ENCODE assay signal across 23 cellular contexts in genomic region chr22:19800306-19800705, GRCh38. TPM values are rescaled to one million over a fixed set of nuclear protein-coding genes. Genes with fewer than 3 reads are reported as not detected.
DNase-seq lines count a peak whose midpoint lies in the region; ATAC-seq, FAIRE-seq and TF ChIP-seq lines count a peak whose summit lies in the region.
"Had no signal": no experiment of that assay in that cellular context is flagged by ENCODE, and none has a peak within 500 bp of the region (broad histone marks: within the 10 kb centered on the region; RNA-seq: fewer than 3 reads in every experiment).

No MANE protein-coding gene starts in this region.

- no peak overlapping the region for H4K91ac ChIP-seq in neuronal stem cell (ENCODE audit: low read depth, low read length, poor library complexity)

- POLR2A ChIA-PET in HEK293 (lab: Yijun Ruan, JAX): interaction anchor here (1.4 kb wide), 1 partner anchor 54 kb away, joined by 5 read pairs; the partner anchor contains the start of genes GNB1L and RTL10

- no peak overlapping the region for H2BK12ac ChIP-seq in neuronal stem cell (ENCODE audit: low read length)

- H3K27ac ChIP-seq in CD4-positive, CD25-positive, alpha-beta regulatory T cell (ENCODE audit: insufficient read depth, low read length, poor library complexity, severe bottlenecking): no peak overlapping the region
- H3K27ac ChIP-seq in HEK293 (ENCODE audit: extremely low read depth, low read depth, low read length) (no peak overlapping the region), neuronal stem cell (replicated peaks; ENCODE audit: low read length) (no peak overlapping the region)
- H3K27ac ChIP-seq: BLaER1, SJSA1 had no signal

- no peak overlapping the region for H2BK15ac ChIP-seq in neuronal stem cell (ENCODE audit: low read length)

- WGBS in neuronal stem cell (ENCODE audit: extremely low coverage in 2 of 2, insufficient read length in 2 of 2, insufficient replicate concordance in 1 of 2), 2 donors: no CpG with 5 or more reads among the region's 8 CpGs

- no peak for DNase-seq in CD4-positive, CD25-positive, alpha-beta regulatory T cell
- DNase-seq in bronchial epithelial cell (ENCODE audit: low read depth): no peak
- no peak for DNase-seq in neuronal stem cell (ENCODE audit: low spot score)
- no peak for DNase-seq in AML-193 (lab: John Stamatoyannopoulos, UW)
- DNase-seq in T-helper 1 cell: no peak
- no peak for DNase-seq in activated naive CD8-positive, alpha-beta T cell treated with anti-CD3 and anti-CD28 coated beads for 36 hours
- DNase-seq: CD4-positive, alpha-beta memory T cell; DMS 273 treated with DMSO at 0.1 percent for 48 hours; DMS79 treated with DMSO at 0.1 percent for 48 hours; NCI-H1105 treated with DMSO at 0.1 percent for 48 hours; NCI-H1694; NCI-H2081; NCI-H2171; NCI-H345; NCI-H524; NCI-H774; NK-92 treated with Interleukin-12 subunit alpha and Interleukin-12 subunit beta, amount 100 ng/mL, for 24 hours had no signal

- peak overlapping the region; percentile 56 for H3K23ac ChIP-seq in neuronal stem cell (ENCODE audit: low read depth, low read length, poor library complexity)

- H3K4me3 ChIP-seq in CD4-positive, CD25-positive, alpha-beta regulatory T cell (ENCODE audit: low read depth, low read length): no peak overlapping the region
- no peak overlapping the region for H3K4me3 ChIP-seq in HEK293 (ENCODE audit: low read depth, low read length)
- H3K4me3 ChIP-seq in bronchial epithelial cell (ENCODE audit: low read depth, low read length): no peak overlapping the region
- H3K4me3 ChIP-seq in neuronal stem cell (ENCODE audit: low read length in 2 of 2): no peak overlapping the region
- H3K4me3 ChIP-seq: BLaER1, GM12878, SJSA1 had no signal

- no peak overlapping the region for H3K4ac ChIP-seq in neuronal stem cell (ENCODE audit: low read length)

- H3K4me2 ChIP-seq in neuronal stem cell (ENCODE audit: insufficient read depth, low read length, poor library complexity, severe bottlenecking): no peak overlapping the region
- H3K4me2 ChIP-seq: BLaER1 had no signal

- H3K4me3 Mint-ChIP-seq in CD4-positive, CD25-positive, alpha-beta regulatory T cell: no peak overlapping the region
- no peak overlapping the region for H3K4me3 Mint-ChIP-seq in activated naive CD8-positive, alpha-beta T cell treated with anti-CD3 and anti-CD28 coated beads for 36 hours
- H3K4me3 Mint-ChIP-seq: CD4-positive, alpha-beta memory T cell had no signal

- no peak overlapping the region for H4K8ac ChIP-seq in neuronal stem cell (ENCODE audit: low read depth, low read length)

- H3K4me1 ChIP-seq in CD4-positive, CD25-positive, alpha-beta regulatory T cell (ENCODE audit: control insufficient read depth, insufficient read depth, low read length, poor library complexity, severe bottlenecking): no peaks in the 10 kb centered on the region
- no peaks in the 10 kb centered on the region for H3K4me1 ChIP-seq in HEK293 (ENCODE audit: control insufficient read depth, insufficient read depth, low read length)
- H3K4me1 ChIP-seq in neuronal stem cell (ENCODE audit: control insufficient read depth in 2 of 2, insufficient read depth in 1 of 2, low read depth in 1 of 2, low read length in 2 of 2): peaks cover 0 to 4% of the 10 kb centered on the region in 2 donors
- H3K4me1 ChIP-seq: Caco-2 had no signal

- H3K27ac Mint-ChIP-seq in CD4-positive, CD25-positive, alpha-beta regulatory T cell: peak overlapping the region in 2 of 3 donors; percentile 39 to 63
- no peak overlapping the region for H3K27ac Mint-ChIP-seq in activated naive CD8-positive, alpha-beta T cell treated with anti-CD3 and anti-CD28 coated beads for 36 hours
- H3K27ac Mint-ChIP-seq: CD4-positive, alpha-beta memory T cell had no signal

- no peak overlapping the region for H2BK5ac ChIP-seq in neuronal stem cell (ENCODE audit: low read length)

- no peaks in the 10 kb centered on the region for H3K27me3 Mint-ChIP-seq in CD4-positive, CD25-positive, alpha-beta regulatory T cell
- H3K27me3 Mint-ChIP-seq in activated naive CD8-positive, alpha-beta T cell treated with anti-CD3 and anti-CD28 coated beads for 36 hours: no peaks in the 10 kb centered on the region
- H3K27me3 Mint-ChIP-seq: CD4-positive, alpha-beta memory T cell had no signal

- no peaks in the 10 kb centered on the region for H3K79me1 ChIP-seq in neuronal stem cell (ENCODE audit: low read depth, low read length)

- H3K36me3 ChIP-seq in CD4-positive, CD25-positive, alpha-beta regulatory T cell (ENCODE audit: control insufficient read depth, insufficient read depth, low read length): no peaks in the 10 kb centered on the region
- peaks cover 0 to 32% of the 10 kb centered on the region in 2 experiments; a peak in 1 of 3 replicates for H3K36me3 ChIP-seq in HEK293 (ENCODE audit: control insufficient read depth in 2 of 2, insufficient read depth in 1 of 2, low read length in 2 of 2)
- no peaks in the 10 kb centered on the region for H3K36me3 ChIP-seq in bronchial epithelial cell (ENCODE audit: control insufficient read depth, insufficient read depth, low read length)
- H3K36me3 ChIP-seq in neuronal stem cell (replicated peaks in 1 of 2; ENCODE audit: control insufficient read depth in 2 of 2, insufficient read depth in 2 of 2, low read length in 2 of 2): no peaks in the 10 kb centered on the region

- no peak for ATAC-seq in CD4-positive, CD25-positive, alpha-beta regulatory T cell (ENCODE audit: low read depth in 2 of 2)
- ATAC-seq: GM12878 had no signal

- no peaks in the 10 kb centered on the region for H3K9me3 ChIP-seq in CD4-positive, CD25-positive, alpha-beta regulatory T cell (ENCODE audit: control insufficient read depth in 2 of 2, low read length in 2 of 2)
- H3K9me3 ChIP-seq in HEK293 (ENCODE audit: control insufficient read depth, insufficient read depth, low read depth, low read length): no peaks in the 10 kb centered on the region
- H3K9me3 ChIP-seq in neuronal stem cell (replicated peaks in 1 of 2; ENCODE audit: control insufficient read depth in 2 of 2, insufficient read depth in 1 of 2, low read depth in 1 of 2, low read length in 2 of 2): no peaks in the 10 kb centered on the region
- H3K9me3 ChIP-seq: BLaER1, Caco-2, SJSA1 had no signal

- H3K9ac ChIP-seq in neuronal stem cell (ENCODE audit: low read depth, low read length, poor library complexity): no peak overlapping the region
- H3K9ac ChIP-seq: BLaER1 had no signal

- H3K14ac ChIP-seq in neuronal stem cell (ENCODE audit: low read length): no peak overlapping the region

- H2AK5ac ChIP-seq in neuronal stem cell (ENCODE audit: low read depth, low read length): no peak overlapping the region

- CTCF ChIA-PET in HEK293 (lab: Yijun Ruan, JAX): interaction anchor here (0.6 to 1.8 kb wide), 5 partner anchors 13 to 70 kb away, joined by 3 to 8 read pairs (median 3); no protein-coding TSS in a partner anchor

- no peak overlapping the region for H2AFZ ChIP-seq in neuronal stem cell (ENCODE audit: low read length)

- peaks cover 0 to 7% (median under 1%) of the 10 kb centered on the region in 4 donors for H3K4me1 Mint-ChIP-seq in CD4-positive, CD25-positive, alpha-beta regulatory T cell
- H3K4me1 Mint-ChIP-seq in activated naive CD8-positive, alpha-beta T cell treated with anti-CD3 and anti-CD28 coated beads for 36 hours: no peaks in the 10 kb centered on the region

- H3K36me3 Mint-ChIP-seq in CD4-positive, CD25-positive, alpha-beta regulatory T cell: peaks cover 29% of the 10 kb centered on the region
- peaks cover 8% of the 10 kb centered on the region for H3K36me3 Mint-ChIP-seq in activated naive CD8-positive, alpha-beta T cell treated with anti-CD3 and anti-CD28 coated beads for 36 hours

- H3K27me3 ChIP-seq in CD4-positive, CD25-positive, alpha-beta regulatory T cell (ENCODE audit: control insufficient read depth, insufficient read depth, low read length): no peaks in the 10 kb centered on the region
- H3K27me3 ChIP-seq in bronchial epithelial cell (ENCODE audit: control insufficient read depth, insufficient read depth, low read length) (no peaks in the 10 kb centered on the region), neuronal stem cell (ENCODE audit: control insufficient read depth in 3 of 3, insufficient read depth in 3 of 3, low read depth in 1 of 3, low read length in 3 of 3) (no peaks in the 10 kb centered on the region)
- H3K27me3 ChIP-seq: BLaER1, SJSA1 had no signal

- no peaks in the 10 kb centered on the region for H3K9me3 Mint-ChIP-seq in CD4-positive, CD25-positive, alpha-beta regulatory T cell
- H3K9me3 Mint-ChIP-seq in activated naive CD8-positive, alpha-beta T cell treated with anti-CD3 and anti-CD28 coated beads for 36 hours: no peaks in the 10 kb centered on the region

- FAIRE-seq in bronchial epithelial cell (lab: Jason Lieb, UNC): peak; percentile 60
- FAIRE-seq: GM12878, H54 had no signal

- TF ChIP-seq CTCF in HEK293 (tag by site-specific recombination; IDR thresholded peaks at IDR 0.05) (no peak), bronchial epithelial cell (IDR thresholded peaks at IDR 0.05; ENCODE audit: insufficient read depth, low read length, severe bottlenecking) (no peak)

- peak overlapping the region; percentile 2 for H2BK120ac ChIP-seq in neuronal stem cell (ENCODE audit: low read depth, low read length)

- H3K18ac ChIP-seq in neuronal stem cell (ENCODE audit: low read length): no peak overlapping the region

TF ChIP-seq in HEK293, 187 proteins besides CTCF, POLR2A, EP300 and RAD21:
- TF ChIP-seq YY1 (tag by site-specific recombination; IDR thresholded peaks at IDR 0.05) (no peak), ZIC2 (tag by site-specific recombination; IDR thresholded peaks at IDR 0.05) (peak; percentile 49; the same call in 1 of the 2 replicates), GLI4 (tag by site-specific recombination; IDR thresholded peaks at IDR 0.05) (no peak)

RNA-seq across cellular contexts. Expression of gene TBX1, which starts 39.7 kb away (rescaled TPM):
- not detected for total RNA-seq in CD4-positive, CD25-positive, alpha-beta regulatory T cell
- polyA plus RNA-seq in CD4-positive, CD25-positive, alpha-beta regulatory T cell: not detected
- total RNA-seq in bronchial epithelial cell: 5.4 and 12.9 TPM in 2 replicates
- polyA plus RNA-seq in neuronal stem cell (2013, experiment 1 of 2): 0.31 TPM
- 0.26 TPM for polyA plus RNA-seq in neuronal stem cell (2013, experiment 2 of 2)
- not detected for total RNA-seq in activated naive CD8-positive, alpha-beta T cell treated with anti-CD3 and anti-CD28 coated beads for 36 hours
- total RNA-seq: CD4-positive, alpha-beta memory T cell; GM12878 had no signal
- polyA plus RNA-seq: CD4-positive, alpha-beta memory T cell; GM12878 had no signal

RNA-seq across cellular contexts. Expression of gene GNB1L, which starts 54.4 kb away (rescaled TPM):
- total RNA-seq in CD4-positive, CD25-positive, alpha-beta regulatory T cell: 8.2 TPM
- polyA plus RNA-seq in CD4-positive, CD25-positive, alpha-beta regulatory T cell: 10 to 100 TPM; 13.3 to 29.8 (median 19.7) TPM
- total RNA-seq in bronchial epithelial cell: 2.8 and 7.6 TPM in 2 replicates
- 7.9 TPM for polyA plus RNA-seq in neuronal stem cell (2013, experiment 1 of 2)
- polyA plus RNA-seq in neuronal stem cell (2013, experiment 2 of 2): 8.3 TPM
- 10 to 100 TPM; 14.5 TPM for total RNA-seq in activated naive CD8-positive, alpha-beta T cell treated with anti-CD3 and anti-CD28 coated beads for 36 hours

RNA-seq across cellular contexts. Expression of gene RTL10, which starts 54.4 kb away (rescaled TPM):
- 18.8 TPM for total RNA-seq in CD4-positive, CD25-positive, alpha-beta regulatory T cell
- 10 to 100 TPM in 2 of 4 donors, 1 to 10 TPM in 2; 7.5 to 12.6 (median 10.9) TPM for polyA plus RNA-seq in CD4-positive, CD25-positive, alpha-beta regulatory T cell
- 9.5 and 11.0 TPM in 2 replicates for total RNA-seq in bronchial epithelial cell
- 9.7 TPM for polyA plus RNA-seq in neuronal stem cell (2013, experiment 1 of 2)
- polyA plus RNA-seq in neuronal stem cell (2013, experiment 2 of 2): 10.2 TPM
- 10 to 100 TPM; 18.7 to 23.1 TPM for total RNA-seq in activated naive CD8-positive, alpha-beta T cell treated with anti-CD3 and anti-CD28 coated beads for 36 hours
